Comparison of ENCODE assay signal across 6 cellular contexts in the genomic region with DNA sequence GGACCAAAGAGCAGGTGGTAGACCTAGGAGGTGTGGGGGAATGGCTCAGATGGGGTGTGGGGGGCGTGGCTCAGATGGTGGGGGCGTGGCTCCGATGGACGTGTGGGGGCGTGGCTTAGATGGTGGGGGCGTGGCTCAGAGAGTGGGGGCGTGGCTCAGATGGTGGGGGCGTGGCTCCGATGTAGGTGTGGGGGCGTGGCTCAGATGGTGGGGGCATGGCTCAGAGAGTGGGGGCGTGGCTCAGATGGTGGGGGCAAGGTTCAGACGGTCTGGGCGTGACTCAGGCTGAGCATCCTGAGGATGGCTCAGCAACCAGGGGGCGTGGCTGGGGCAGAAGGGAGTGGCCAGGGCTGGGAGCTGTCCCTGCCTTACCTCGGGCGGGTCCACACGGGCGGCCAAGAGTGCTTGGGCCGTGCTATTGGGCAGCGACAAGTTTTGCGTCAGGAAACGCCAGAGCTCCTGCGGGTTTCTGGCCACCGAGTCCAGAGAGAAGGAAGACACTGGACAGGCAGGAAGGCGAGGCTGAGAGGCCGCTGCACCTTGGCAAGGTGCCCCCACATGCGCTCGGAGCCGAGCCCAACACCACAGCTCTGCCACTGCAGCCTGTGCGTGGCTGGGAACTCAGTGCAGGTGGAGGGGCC. TPM values are rescaled to one million over a fixed set of nuclear protein-coding genes. Genes with fewer than 3 reads are reported as not detected.
A peak's percentile ranks its signal among the peaks of the same experiment; 100 is the strongest.
DNase-seq lines count a peak whose midpoint lies in the region; ATAC-seq and TF ChIP-seq lines count a peak whose summit lies in the region.

No MANE protein-coding gene starts in this region.

- peak; percentile 63 for DNase-seq in DMS 273 (lab: John Stamatoyannopoulos, UW; ENCODE audit: unreplicated experiment)
- DNase-seq in DMS 273 treated with DMSO at 0.1 percent for 48 hours (lab: John Stamatoyannopoulos, UW), result no peak
- DNase-seq in WERI-Rb-1, result peak; percentile 84
- DNase-seq in stimulated activated CD4-positive, alpha-beta T cell treated with anti-CD3 and anti-CD28 coated beads, Interleukin-4, amount 100 ng/mL, for 48 hours (ENCODE audit: low read depth in 2 of 2), result peak; percentile 79 to 81

- no peak for TF ChIP-seq CTCF in WERI-Rb-1 (IDR thresholded peaks at IDR 0.05; ENCODE audit: low read depth, low read length)

- ATAC-seq in esophagus mucosa, result peak; percentile 84
- no peak for ATAC-seq in GM19463 (IDR thresholded peaks at IDR 0.05; ENCODE audit: unreplicated experiment)

- H3K27me3 ChIP-seq in WERI-Rb-1 (ENCODE audit: insufficient read depth, low read depth, severe bottlenecking), result no peaks in the 10 kb centered on the region

- no peaks in the 10 kb centered on the region for H3K9me3 ChIP-seq in WERI-Rb-1 (ENCODE audit: severe bottlenecking)

- H3K4me3 ChIP-seq in WERI-Rb-1 (ENCODE audit: low read depth, low read length), result no peak overlapping the region

- peaks cover 8% of the 10 kb centered on the region for H3K36me3 ChIP-seq in WERI-Rb-1

- no peak overlapping the region for H3K27ac ChIP-seq in WERI-Rb-1

RNA-seq across cellular contexts. Expression of gene ABCA2, which starts 5.9 kb away (rescaled TPM):
- 2.0 TPM for total RNA-seq in esophagus mucosa

RNA-seq across cellular contexts. Expression of gene FUT7, which starts 9.8 kb away (rescaled TPM):
- total RNA-seq in esophagus mucosa, result 0.12 TPM

RNA-seq across cellular contexts. Expression of gene NPDC1, which starts 23.9 kb away (rescaled TPM):
- 26.6 TPM for total RNA-seq in esophagus mucosa

RNA-seq across cellular contexts. Expression of gene CLIC3, which starts 25.7 kb away (rescaled TPM):
- 154 TPM for total RNA-seq in esophagus mucosa

RNA-seq across cellular contexts. Expression of gene PAXX, which starts 29.9 kb away (rescaled TPM):
- 33.1 TPM for total RNA-seq in esophagus mucosa
